In the genomic region with DNA sequence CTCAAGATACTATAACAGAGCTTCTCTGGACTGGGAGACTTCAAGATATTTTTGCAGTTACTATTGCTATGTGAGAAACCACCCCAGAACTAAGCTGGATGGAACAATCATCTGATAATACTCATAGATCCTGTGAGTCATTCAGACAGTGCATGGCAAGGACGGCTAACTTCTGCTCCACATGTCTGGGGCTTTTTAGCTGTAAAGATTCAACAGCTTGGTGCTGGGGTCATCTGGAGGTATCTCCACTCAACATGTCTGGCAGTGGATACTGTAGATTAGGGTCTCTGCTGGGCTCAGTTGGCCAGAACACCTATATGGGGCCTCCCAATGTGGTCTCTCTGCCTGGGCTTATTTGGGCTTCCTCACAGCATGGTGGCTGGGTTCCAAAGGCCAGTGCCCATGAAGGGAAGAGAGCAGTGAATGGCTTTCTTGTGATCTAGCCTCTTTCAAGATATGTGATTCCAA, we compare ENCODE assay signal across 17 cellular contexts.
DNase-seq lines count a peak whose midpoint lies in the region; ATAC-seq, FAIRE-seq and TF ChIP-seq lines count a peak whose summit lies in the region.
"Had no signal": no experiment of that assay in that cellular context is flagged by ENCODE, and none has a peak within 500 bp of the region (broad histone marks: within the 10 kb centered on the region; RNA-seq: fewer than 3 reads in every experiment).

No MANE protein-coding gene starts in this region.

- H2AFZ ChIP-seq in endothelial cell of umbilical vein (ENCODE audit: low read depth, low read length): peak overlapping the region; percentile 78

- H3K4me2 ChIP-seq in endothelial cell of umbilical vein (ENCODE audit: insufficient read depth, low read length): no peak overlapping the region

- H3K27me3 ChIP-seq in endothelial cell of umbilical vein (ENCODE audit: control insufficient read depth in 2 of 2, insufficient read depth in 2 of 2, low read length in 2 of 2): no peaks in the 10 kb centered on the region
- no peaks in the 10 kb centered on the region for H3K27me3 ChIP-seq in tibial artery
- H3K27me3 ChIP-seq: colonic mucosa had no signal

- CTCF ChIA-PET in endothelial cell of umbilical vein (lab: Charles Lee): interaction anchor here (0.8 to 2.2 kb wide), 5 partner anchors 14 to 109 kb away, joined by 3 to 11 read pairs (median 3); no protein-coding TSS in a partner anchor

- no TSS peak for BruUV-seq in endothelial cell of umbilical vein (replicated peaks; lab: Mats Ljungman, UMichigan)

- H3K27ac ChIP-seq in endothelial cell of umbilical vein (ENCODE audit: insufficient read depth, low read depth, low read length): peak overlapping the region; percentile 26
- no peak overlapping the region for H3K27ac ChIP-seq in tibial artery
- H3K27ac ChIP-seq: colonic mucosa had no signal

- H3K9me3 ChIP-seq in endothelial cell of umbilical vein (replicated peaks; ENCODE audit: control insufficient read depth, insufficient read depth, low read length) (no peaks in the 10 kb centered on the region), tibial artery (no peaks in the 10 kb centered on the region)
- H3K9me3 ChIP-seq: Caco-2, colonic mucosa had no signal

- POLR2A ChIA-PET in endothelial cell of umbilical vein (lab: Charles Lee): interaction anchor here (0.5 kb wide), 1 partner anchor 100 kb away, joined by 3 read pairs; no protein-coding TSS in a partner anchor

- H3K36me3 ChIP-seq in endothelial cell of umbilical vein (ENCODE audit: control insufficient read depth in 2 of 2, extremely low read depth in 1 of 2, insufficient read depth in 2 of 2, low read length in 2 of 2) (no peaks in the 10 kb centered on the region), tibial artery (no peaks in the 10 kb centered on the region)
- H3K36me3 ChIP-seq: colonic mucosa, HAP-1 had no signal

- DNase-seq in EL (peak; percentile 89), RPMI7951 (ENCODE audit: low read depth) (peak; percentile 95), endothelial cell of umbilical vein (ENCODE audit: low read depth, low spot score) (peak; percentile 56), skeletal muscle cell (ENCODE audit: low read depth) (peak; percentile 78), DMS 273 treated with DMSO at 0.1 percent for 48 hours (lab: John Stamatoyannopoulos, UW) (no peak), GF-D8 (lab: John Stamatoyannopoulos, UW) (no peak), left ventricle myocardium superior (no peak), tibial artery (no peak)
- DNase-seq: Caco-2; colonic mucosa; hippocampal formation; NCI-H2029; NK-92 treated with Interleukin-12 subunit alpha and Interleukin-12 subunit beta, amount 100 ng/mL, for 24 hours; stimulated activated CD4-positive, alpha-beta T cell treated with anti-CD3 and anti-CD28 coated beads, Interleukin-1b, Interleukin-23, amount 100 ng/mL, for 48 hours; stimulated activated naive B cell treated with anti-CD40 and anti-IgM and Interleukin-4, amounts not matched to agents 10 μg/mL and 1 μg/mL and 100 μg/mL, for 72 hours had no signal

- H3K79me2 ChIP-seq in endothelial cell of umbilical vein (ENCODE audit: control insufficient read depth, insufficient read depth, low read length): no peaks in the 10 kb centered on the region

- H3K4me1 ChIP-seq in endothelial cell of umbilical vein (ENCODE audit: control insufficient read depth, extremely low read depth, insufficient read depth, low read length): peaks cover 9% of the 10 kb centered on the region
- peaks cover 0 to 15% (median 0%) of the 10 kb centered on the region in 4 donors for H3K4me1 ChIP-seq in tibial artery
- H3K4me1 ChIP-seq: Caco-2, colonic mucosa had no signal

- TF ChIP-seq CTCF in endothelial cell of umbilical vein (IDR thresholded peaks at IDR 0.05; ENCODE audit: extremely low read depth in 1 of 2, insufficient read depth in 1 of 2, low read depth in 1 of 2, low read length in 2 of 2) (no peak), tibial artery (IDR thresholded peaks at IDR 0.05) (no peak)

- ATAC-seq in left ventricle myocardium superior: no peak
- ATAC-seq: stimulated activated naive B cell treated with anti-CD40 and anti-IgM and Interleukin-4, amounts not matched to agents 10 μg/mL and 1 μg/mL and 100 μg/mL, for 72 hours had no signal

- intact Hi-C loops in endothelial cell of umbilical vein (cut with micrococcal nuclease): no loop called here
- intact Hi-C loops in left ventricle myocardium superior (cut with micrococcal nuclease): no loop called here
- intact Hi-C loops in tibial artery (cut with DNase I; ENCODE audit: low total_unique reads): no loop called here

- dilution Hi-C loops in endothelial cell of umbilical vein (cut with MboI; ENCODE audit: extremely low pct_ligation_motif_present, low sequenced_read_pairs): no loop called here

- H3K9me1 ChIP-seq in endothelial cell of umbilical vein (replicated peaks; ENCODE audit: control insufficient read depth, extremely low read depth, insufficient read depth, low read length): no peaks in the 10 kb centered on the region

- peak; percentile 47 for FAIRE-seq in endothelial cell of umbilical vein (lab: Jason Lieb, UNC)
- FAIRE-seq: GM12891 had no signal

- no peak for TF ChIP-seq POLR2A in endothelial cell of umbilical vein (IDR thresholded peaks at IDR 0.05; ENCODE audit: low read depth, low read length)

- no peaks in the 10 kb centered on the region for H4K20me1 ChIP-seq in endothelial cell of umbilical vein (replicated peaks; ENCODE audit: control insufficient read depth, extremely low read depth, insufficient read depth, low read length)

- H3K9ac ChIP-seq in endothelial cell of umbilical vein (replicated peaks; ENCODE audit: extremely low read depth, insufficient read depth, low read length): no peak overlapping the region

- H3K4me3 ChIP-seq in endothelial cell of umbilical vein (replicated peaks in 1 of 3; ENCODE audit: insufficient read depth in 1 of 3, low read depth in 1 of 3, low read length in 3 of 3) (no peak overlapping the region), skeletal muscle cell (ENCODE audit: low read depth, low read length) (no peak overlapping the region), tibial artery (no peak overlapping the region)
- H3K4me3 ChIP-seq: colonic mucosa, HAP-1 had no signal

TF ChIP-seq in endothelial cell of umbilical vein, 7 proteins besides CTCF, POLR2A, EP300 and RAD21:
- peak; percentile 46 for TF ChIP-seq GATA2 (IDR thresholded peaks at IDR 0.05; ENCODE audit: insufficient read depth, insufficient read length, low read depth, low read length)
- peak; percentile 38 for TF ChIP-seq JUN (IDR thresholded peaks at IDR 0.05; ENCODE audit: borderline replicate concordance, insufficient read depth, insufficient read length, low read depth)
- TF ChIP-seq FOS (IDR thresholded peaks at IDR 0.05; ENCODE audit: borderline replicate concordance, insufficient read depth, low read length): peak; percentile 63
- no peak for TF ChIP-seq MYC (IDR thresholded peaks at IDR 0.05; ENCODE audit: low read depth, low read length)

Comparison
In these comparisons a context has a peak if more than half of its experiments do, and no peak if none do; other contexts are left out.
1. DNase-seq: peak in EL (single experiment), RPMI7951 (single experiment), endothelial cell of umbilical vein (single experiment) and skeletal muscle cell (single experiment); none in DMS 273 treated with DMSO at 0.1 percent for 48 hours (single experiment), GF-D8 (single experiment), left ventricle myocardium superior (single experiment) and tibial artery (0 of 2).